In the genomic region with DNA sequence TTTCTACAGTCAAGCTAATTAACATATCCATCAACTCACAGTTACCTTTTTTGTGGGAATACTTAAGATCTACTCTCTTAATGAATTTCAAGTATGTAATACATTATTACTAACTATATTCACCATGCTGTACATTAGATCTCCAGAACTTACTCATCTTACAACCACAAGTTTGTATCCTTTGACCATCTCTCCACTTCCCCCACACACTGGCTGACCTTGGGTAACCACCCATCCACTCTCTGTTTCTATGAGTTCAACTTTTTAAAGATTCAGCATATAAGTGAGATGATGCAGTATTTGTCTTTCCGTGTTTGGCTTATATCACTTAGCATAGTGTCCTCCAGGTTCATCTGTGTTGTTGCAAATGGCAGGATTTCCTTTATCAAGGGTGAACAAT, we compare ENCODE assay signal across 22 cellular contexts. TPM values are rescaled to one million over a fixed set of nuclear protein-coding genes. Genes with fewer than 3 reads are reported as not detected.
DNase-seq lines count a peak whose midpoint lies in the region; ATAC-seq, FAIRE-seq and TF ChIP-seq lines count a peak whose summit lies in the region.
"Had no signal": no experiment of that assay in that cellular context is flagged by ENCODE, and none has a peak within 500 bp of the region (broad histone marks: within the 10 kb centered on the region; RNA-seq: fewer than 3 reads in every experiment).

No MANE protein-coding gene starts in this region.

- H3K9ac ChIP-seq in kidney (ENCODE audit: low read length in 2 of 2): no peak overlapping the region

- H3K4me1 ChIP-seq in kidney (ENCODE audit: control insufficient read depth in 1 of 2, insufficient read depth in 1 of 2, low read depth in 1 of 2, low read length in 2 of 2): no peaks in the 10 kb centered on the region
- H3K4me1 ChIP-seq: heart left ventricle, SJCRH30 had no signal

- H3K9me3 ChIP-seq in kidney (ENCODE audit: control insufficient read depth in 1 of 2, low read length in 2 of 2) (no peaks in the 10 kb centered on the region), WERI-Rb-1 (ENCODE audit: severe bottlenecking) (no peaks in the 10 kb centered on the region)
- H3K9me3 ChIP-seq: SJCRH30 had no signal

- ATAC-seq in GM18519 (IDR thresholded peaks at IDR 0.05; ENCODE audit: low FRiP score, unreplicated experiment): peak; percentile 51
- ATAC-seq in GM19455 (IDR thresholded peaks at IDR 0.05; ENCODE audit: unreplicated experiment): peak; percentile 71
- peak; percentile 48 for ATAC-seq in HG03039 (IDR thresholded peaks at IDR 0.05; ENCODE audit: unreplicated experiment)
- ATAC-seq: CD8-positive, alpha-beta T cell; heart left ventricle; left colon; T-helper 17 cell had no signal

- H3K27ac ChIP-seq in kidney (ENCODE audit: low read depth in 2 of 2, low read length in 2 of 2) (no peak overlapping the region), WERI-Rb-1 (no peak overlapping the region)
- H3K27ac ChIP-seq: epithelial cell of prostate, heart left ventricle, SJCRH30 had no signal

- peak; percentile 30 for FAIRE-seq in kidney (lab: Jason Lieb, UNC)
- FAIRE-seq: RCC 7860, small intestine had no signal

- no peak for DNase-seq in kidney
- no peak for DNase-seq in NCI-H1417 (lab: John Stamatoyannopoulos, UW)
- DNase-seq in activated gamma-delta T cell treated with Interleukin-2 at 50 U/mL for 16 hours: no peak
- no peak for DNase-seq in WERI-Rb-1
- DNase-seq: activated CD4-positive, alpha-beta T cell treated with anti-CD3 and anti-CD28 coated beads for 48 hours; activated CD8-positive, alpha-beta memory T cell treated with anti-CD3 and anti-CD28 coated beads, Interleukin-2, amount 50 U/mL, for 48 hours; CD8-positive, alpha-beta T cell; GF-D8; heart left ventricle; left colon; NCI-H1436; NCI-H510A; occipital lobe; SJCRH30; small intestine; stimulated activated naive CD4-positive, alpha-beta T cell; T-helper 17 cell had no signal

- H3K4me3 ChIP-seq in kidney (ENCODE audit: low read length in 2 of 2) (no peak overlapping the region), WERI-Rb-1 (ENCODE audit: low read depth, low read length) (no peak overlapping the region)
- H3K4me3 ChIP-seq: heart left ventricle, SJCRH30 had no signal

- no peak for TF ChIP-seq CTCF in kidney (IDR thresholded peaks at IDR 0.05; ENCODE audit: borderline replicate concordance, extremely low read depth, insufficient read depth)
- TF ChIP-seq CTCF in WERI-Rb-1 (IDR thresholded peaks at IDR 0.05; ENCODE audit: low read depth, low read length): no peak

- peaks cover 22% of the 10 kb centered on the region for H3K27me3 ChIP-seq in WERI-Rb-1 (ENCODE audit: insufficient read depth, low read depth, severe bottlenecking)
- H3K27me3 ChIP-seq: heart left ventricle, SJCRH30 had no signal

- H3K36me3 ChIP-seq in kidney (ENCODE audit: control insufficient read depth in 1 of 2, insufficient read depth in 2 of 2, low read length in 2 of 2) (no peaks in the 10 kb centered on the region), WERI-Rb-1 (no peaks in the 10 kb centered on the region)
- H3K36me3 ChIP-seq: heart left ventricle, SJCRH30 had no signal

- intact Hi-C loops in kidney (cut with DNase I): no loop called here

RNA-seq across cellular contexts. Expression of a gene that starts 30.5 kb away (rescaled TPM):
- total RNA-seq in kidney: 104 TPM
- polyA plus RNA-seq in kidney (ENCODE audit: insufficient read depth, low read depth, low replicate concordance): 104 TPM
